ENCODE assay signal across 7 cellular contexts in genomic region chr19:54832496-54832895, GRCh38. TPM values are rescaled to one million over a fixed set of nuclear protein-coding genes. Genes with fewer than 3 reads are reported as not detected.
"Had no signal": no experiment of that assay in that cellular context is flagged by ENCODE, and none has a peak within 500 bp of the region (broad histone marks: within the 10 kb centered on the region; RNA-seq: fewer than 3 reads in every experiment).

KIR2DS4 (plus strand) TSS chr19:54832676.

RNA-seq across cellular contexts. Expression of gene KIR2DS4, which starts in this region (rescaled TPM):
- total RNA-seq: GM23248, GM23338, H1, H4, H7, H9, HFFc6 had no signal
- polyA plus RNA-seq: GM23248, GM23338, H1 had no signal
